Comparison of ENCODE assay signal across 25 cellular contexts in the genomic region with DNA sequence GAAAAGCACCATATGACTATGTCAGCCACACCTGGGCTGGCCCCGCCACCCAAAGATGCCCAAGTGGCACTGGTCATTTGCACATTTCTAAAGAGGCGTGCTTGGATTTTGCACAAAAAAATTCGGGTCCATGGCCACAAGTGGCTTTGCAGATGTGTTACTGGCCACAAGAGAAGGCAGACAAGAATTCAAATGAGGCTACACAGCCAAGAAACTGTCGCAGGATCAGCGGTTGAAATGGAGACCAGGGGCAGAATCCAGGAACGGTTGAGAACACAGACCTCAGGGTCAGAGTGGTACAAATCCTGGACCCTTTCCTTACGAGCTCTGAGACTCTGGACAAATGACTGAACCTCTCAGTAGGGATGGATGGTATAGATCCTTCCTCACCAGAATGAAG.
"Had no signal": no experiment of that assay in that cellular context is flagged by ENCODE, and none has a peak within 500 bp of the region (broad histone marks: within the 10 kb centered on the region; RNA-seq: fewer than 3 reads in every experiment).

No MANE protein-coding gene starts in this region.

- H3K9ac ChIP-seq: parathyroid adenoma had no signal

- H3K4me3 Mint-ChIP-seq: activated CD4-positive, alpha-beta T cell treated with anti-CD3 and anti-CD28 coated beads, Interleukin-2, amount 10 ng/mL, durations not matched to agents 7 days and 5 days; activated CD8-positive, alpha-beta T cell treated with anti-CD3 and anti-CD28 coated beads for 36 hours; dendritic cell treated with granulocyte-macrophage colony-stimulating factor and Interleukin-4, amounts not matched to agents 40 ng/mL and 50 ng/mL, for 4 days; memory B cell; nephron progenitor cell; T-cell; T-helper 2 cell treated with Interferon-gamma antibody and Interleukin-4, amounts not matched to agents 5 μg/mL and 100 μg/mL, for 36 hours had no signal

- H3K27ac Mint-ChIP-seq: activated CD4-positive, alpha-beta T cell treated with anti-CD3 and anti-CD28 coated beads, Interleukin-2, amount 10 ng/mL, durations not matched to agents 7 days and 5 days; activated CD8-positive, alpha-beta T cell treated with anti-CD3 and anti-CD28 coated beads for 36 hours; activated naive CD4-positive, alpha-beta T cell treated with anti-CD3 and anti-CD28 coated beads, Interleukin-2, amount 50 U/mL, for 72 hours; dendritic cell treated with granulocyte-macrophage colony-stimulating factor and Interleukin-4, amounts not matched to agents 40 ng/mL and 50 ng/mL, for 4 days; memory B cell; nephron progenitor cell; T-cell; T-helper 2 cell treated with Interferon-gamma antibody and Interleukin-4, amounts not matched to agents 5 μg/mL and 100 μg/mL, for 36 hours had no signal

- H3K27ac ChIP-seq: breast epithelium, hepatocyte, parathyroid adenoma, sigmoid colon, SJCRH30, transverse colon, VCaP had no signal

- H3K79me2 ChIP-seq: hepatocyte, parathyroid adenoma had no signal

- H3K36me3 Mint-ChIP-seq: activated naive CD4-positive, alpha-beta T cell treated with anti-CD3 and anti-CD28 coated beads, Interleukin-2, amount 50 U/mL, for 72 hours; memory B cell; T-cell had no signal

- H3K27me3 ChIP-seq: breast epithelium, hepatocyte, sigmoid colon, SJCRH30, transverse colon had no signal

- H3K4me1 ChIP-seq: breast epithelium, parathyroid adenoma, SJCRH30 had no signal

- H3K36me3 ChIP-seq: breast epithelium, sigmoid colon, SJCRH30, transverse colon had no signal

- H3K9me3 ChIP-seq: breast epithelium, mucosa of descending colon, sigmoid colon, SJCRH30, transverse colon had no signal

- H2AFZ ChIP-seq: hepatocyte, parathyroid adenoma had no signal

- H3K9me3 Mint-ChIP-seq: activated CD4-positive, alpha-beta T cell treated with anti-CD3 and anti-CD28 coated beads, Interleukin-2, amount 10 ng/mL, durations not matched to agents 7 days and 5 days; activated CD8-positive, alpha-beta T cell treated with anti-CD3 and anti-CD28 coated beads for 36 hours; activated naive CD4-positive, alpha-beta T cell treated with anti-CD3 and anti-CD28 coated beads, Interleukin-2, amount 50 U/mL, for 72 hours; dendritic cell treated with granulocyte-macrophage colony-stimulating factor and Interleukin-4, amounts not matched to agents 40 ng/mL and 50 ng/mL, for 4 days; memory B cell; nephron progenitor cell; T-cell; T-helper 2 cell treated with Interferon-gamma antibody and Interleukin-4, amounts not matched to agents 5 μg/mL and 100 μg/mL, for 36 hours had no signal

- H3K4me1 Mint-ChIP-seq: activated CD4-positive, alpha-beta T cell treated with anti-CD3 and anti-CD28 coated beads, Interleukin-2, amount 10 ng/mL, durations not matched to agents 7 days and 5 days; memory B cell; T-cell had no signal

- DNase-seq: activated CD4-positive, alpha-beta T cell treated with anti-CD3 and anti-CD28 coated beads, Interleukin-2, amount 10 ng/mL, durations not matched to agents 7 days and 5 days; activated CD4-positive, CD25-positive, alpha-beta regulatory T cell treated with anti-CD3 and anti-CD28 coated beads, Interleukin-2, amount 50 U/mL, for 72 hours; activated CD8-positive, alpha-beta T cell treated with anti-CD3 and anti-CD28 coated beads for 36 hours; cerebellar nuclear complex; effector CD8-positive, alpha-beta T cell; erythroblast; foreskin fibroblast; kidney glomerular epithelial cell; mucosa of descending colon; nephron progenitor cell; sigmoid colon; SJCRH30; stimulated activated CD4-positive, alpha-beta T cell treated with anti-CD3 and anti-CD28 coated beads, Interleukin-2, amount 100 ng/mL, for 48 hours; stimulated activated CD8-positive, alpha-beta memory T cell treated with anti-CD3 and anti-CD28 coated beads, Interleukin-4, amount 100 ng/mL, for 48 hours; stimulated activated naive CD4-positive, alpha-beta T cell treated with Interleukin-2 at 50 U/mL for 16 hours; T-cell; transverse colon had no signal

- H3K4me3 ChIP-seq: breast epithelium, hepatocyte, mucosa of descending colon, sigmoid colon, SJCRH30, transverse colon had no signal

- H3K4me2 ChIP-seq: hepatocyte had no signal
